In the genomic region with DNA sequence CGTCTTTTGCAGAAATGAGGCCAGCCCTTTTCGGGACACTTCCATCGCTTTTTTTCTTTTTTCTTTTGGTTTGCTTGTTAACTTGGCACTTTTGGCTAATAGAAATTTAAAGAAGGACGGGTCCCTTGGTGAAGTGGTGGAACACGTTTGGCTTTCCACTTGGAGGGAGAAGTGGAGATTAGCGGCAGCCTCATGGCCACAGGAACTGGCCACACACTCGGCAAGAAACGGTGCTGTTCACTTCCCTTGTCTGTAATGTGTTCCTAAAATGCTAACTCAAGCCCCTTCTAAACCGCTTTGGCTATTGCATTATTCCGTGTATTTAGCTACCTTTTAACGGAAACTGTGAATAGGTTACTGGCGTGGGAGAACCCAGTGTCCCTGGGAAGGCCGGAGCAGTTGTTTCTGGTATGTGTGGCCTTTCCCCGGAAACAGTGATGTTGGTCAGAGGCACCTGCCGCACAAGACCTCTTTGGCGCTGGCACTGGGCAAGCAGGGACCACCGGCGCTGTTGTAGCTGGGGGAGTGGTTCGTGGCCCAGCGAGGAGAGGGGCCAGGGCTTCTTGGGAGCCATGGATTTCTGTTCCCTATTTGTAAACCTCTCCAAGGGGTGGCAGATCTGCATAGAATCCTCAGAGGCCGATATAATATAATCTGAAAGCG, we compare ENCODE assay signal across 8 cellular contexts.
ATAC-seq and TF ChIP-seq lines count a peak whose summit lies in the region.

No MANE protein-coding gene starts in this region.

- peak overlapping the region; percentile 100 for H3K27ac ChIP-seq in 22Rv1
- H3K27ac ChIP-seq in HEK293 (ENCODE audit: extremely low read depth, low read depth, low read length), result no peak overlapping the region
- peak overlapping the region; percentile 77 for H3K27ac ChIP-seq in cingulate gyrus (ENCODE audit: low read depth, low read length)

- CTCF ChIA-PET in HEK293 (lab: Yijun Ruan, JAX), result interaction anchor here (1.0 kb wide), 1 partner anchor 63 kb away, joined by 4 read pairs; no protein-coding TSS in a partner anchor

- H3K36me3 ChIP-seq in HEK293 (ENCODE audit: control insufficient read depth in 2 of 2, insufficient read depth in 1 of 2, low read length in 2 of 2) (no peaks in the 10 kb centered on the region), mucosa of stomach (ENCODE audit: control insufficient read depth, insufficient read depth, low read length) (no peaks in the 10 kb centered on the region)

- H3K4me1 ChIP-seq in HEK293 (ENCODE audit: control insufficient read depth, insufficient read depth, low read length) (peaks cover 4% of the 10 kb centered on the region), mucosa of stomach (ENCODE audit: control insufficient read depth, insufficient read depth, low read length) (peaks cover 33% of the 10 kb centered on the region)

- POLR2A ChIA-PET in HEK293 (lab: Yijun Ruan, JAX), result no interaction called here

- TF ChIP-seq CTCF in 22Rv1 (IDR thresholded peaks at IDR 0.05), result no peak
- no peak for TF ChIP-seq CTCF in HEK293 (tag by site-specific recombination; IDR thresholded peaks at IDR 0.05)

- peaks cover 5% of the 10 kb centered on the region for H3K27me3 ChIP-seq in mucosa of stomach (ENCODE audit: control insufficient read depth, insufficient read depth, low read length)

- H3K4me3 ChIP-seq in HEK293 (ENCODE audit: low read depth, low read length) (no peak overlapping the region), mucosa of stomach (ENCODE audit: low read length) (peak overlapping the region; percentile 17)

- no peak for ATAC-seq in GM19328 (IDR thresholded peaks at IDR 0.05; ENCODE audit: unreplicated experiment)
- no peak for ATAC-seq in HG02610 (IDR thresholded peaks at IDR 0.05; ENCODE audit: unreplicated experiment)
- ATAC-seq in HG02970 (IDR thresholded peaks at IDR 0.05; ENCODE audit: low FRiP score, unreplicated experiment), result no peak
- ATAC-seq in HG03159 (IDR thresholded peaks at IDR 0.05; ENCODE audit: unreplicated experiment), result no peak

- no peaks in the 10 kb centered on the region for H3K9me3 ChIP-seq in HEK293 (ENCODE audit: control insufficient read depth, insufficient read depth, low read depth, low read length)
- H3K9me3 ChIP-seq in mucosa of stomach (ENCODE audit: control insufficient read depth, low read length), result no peaks in the 10 kb centered on the region

- H3K9ac ChIP-seq in mucosa of stomach (ENCODE audit: low read length), result peak overlapping the region; percentile 33

TF ChIP-seq in HEK293, 187 proteins besides CTCF, POLR2A, EP300 and RAD21:
- TF ChIP-seq ZNF600 (tag by site-specific recombination; IDR thresholded peaks at IDR 0.05) (0 out of 2 replicates have a peak, but pooled peaks have one; percentile 1), IKZF3 (tag by site-specific recombination; IDR thresholded peaks at IDR 0.05) (no peak)
